In the genomic region with DNA sequence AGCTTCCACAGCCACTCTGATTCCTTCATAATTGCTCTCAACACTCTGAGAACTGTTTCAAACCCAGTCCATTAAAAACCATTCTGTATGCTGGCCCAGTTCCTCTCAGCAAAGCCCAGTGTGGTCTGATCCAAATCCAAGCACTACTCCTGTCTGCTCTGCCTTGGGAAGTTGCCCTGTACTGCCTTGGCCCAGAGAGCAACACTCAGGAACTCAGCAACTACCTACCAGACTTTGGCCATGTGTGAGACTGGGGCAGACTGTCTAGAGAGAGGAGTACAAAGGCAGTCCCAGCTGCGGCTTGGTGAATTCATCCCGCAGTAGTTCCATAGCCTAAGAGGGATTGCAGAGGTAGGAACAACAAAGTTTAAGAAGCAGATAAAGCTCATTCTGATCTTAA, we compare ENCODE assay signal across 15 cellular contexts.
DNase-seq lines count a peak whose midpoint lies in the region; ATAC-seq, FAIRE-seq and TF ChIP-seq lines count a peak whose summit lies in the region.
"Had no signal": no experiment of that assay in that cellular context is flagged by ENCODE, and none has a peak within 500 bp of the region (broad histone marks: within the 10 kb centered on the region; RNA-seq: fewer than 3 reads in every experiment).

No MANE protein-coding gene starts in this region.

- POLR2A ChIA-PET in Panc1 (lab: Charles Lee) = no interaction called here
- POLR2A ChIA-PET in naive thymus-derived CD4-positive, alpha-beta T cell (lab: Charles Lee) = no interaction called here

- no peaks in the 10 kb centered on the region for H3F3A ChIP-seq in GM23338 (replicated peaks; ENCODE audit: low read depth)

- no peaks in the 10 kb centered on the region for H4K20me1 ChIP-seq in GM23338 (replicated peaks; ENCODE audit: insufficient read depth)
- no peaks in the 10 kb centered on the region for H4K20me1 ChIP-seq in hepatocyte (ENCODE audit: insufficient read depth, poor library complexity, severe bottlenecking)

- H3K9me3 ChIP-seq in Panc1 (ENCODE audit: control insufficient read depth, insufficient read depth, low read depth, low read length) (no peaks in the 10 kb centered on the region), hepatocyte (ENCODE audit: low read depth) (no peaks in the 10 kb centered on the region)
- no peaks in the 10 kb centered on the region for H3K9me3 ChIP-seq in naive thymus-derived CD4-positive, alpha-beta T cell (ENCODE audit: control insufficient read depth in 2 of 3, low read length in 3 of 3)
- H3K9me3 ChIP-seq: BE2C had no signal

- H3K27me3 ChIP-seq in GM23338 (ENCODE audit: insufficient read depth) (no peaks in the 10 kb centered on the region), Panc1 (ENCODE audit: control insufficient read depth, insufficient read depth, low read length) (no peaks in the 10 kb centered on the region), hepatocyte (no peaks in the 10 kb centered on the region)
- H3K27me3 ChIP-seq in naive thymus-derived CD4-positive, alpha-beta T cell (ENCODE audit: control insufficient read depth in 2 of 2, insufficient read depth in 2 of 2, low read length in 2 of 2) = no peaks in the 10 kb centered on the region

- no peak for ATAC-seq in GM23338
- ATAC-seq in Panc1 = peak; percentile 63
- ATAC-seq in naive thymus-derived CD4-positive, alpha-beta T cell = peak; percentile 12
- ATAC-seq: SK-N-SH treated with all-trans-retinoic acid at 6 μM for 48 hours had no signal

- 100% methylated on average over 2 of the region's 2 CpGs for WGBS in hepatocyte (ENCODE audit: low lambda C conversion rate, missing lambda C conversion rate)

- CTCF ChIA-PET in Panc1 (lab: Charles Lee) = no interaction called here
- CTCF ChIA-PET in naive thymus-derived CD4-positive, alpha-beta T cell (lab: Charles Lee) = no interaction called here

- no peak for TF ChIP-seq CTCF in GM23338 (conservative IDR thresholded peaks at IDR 0.05; ENCODE audit: low read depth in 2 of 2)
- no peak for TF ChIP-seq CTCF in Panc1 (IDR thresholded peaks at IDR 0.05)
- no peak for TF ChIP-seq CTCF in hepatocyte (IDR thresholded peaks at IDR 0.05; ENCODE audit: poor library complexity)

- H3K27ac Mint-ChIP-seq in GM23338 = peak overlapping the region; percentile 4; the same call in 1 of the 2 replicates
- H3K27ac Mint-ChIP-seq in naive thymus-derived CD4-positive, alpha-beta T cell = peak overlapping the region in 1 of 9 donors; percentile 33

- H3K4me3 ChIP-seq in GM23338 (no peak overlapping the region), Panc1 (ENCODE audit: low read depth in 2 of 2, low read length in 2 of 2) (no peak overlapping the region), hepatocyte (no peak overlapping the region)
- no peak overlapping the region for H3K4me3 ChIP-seq in naive thymus-derived CD4-positive, alpha-beta T cell (ENCODE audit: low read length)

- no TSS peak for BruUV-seq in Panc1 (replicated peaks; lab: Mats Ljungman, UMichigan)

- H3K9me2 ChIP-seq in GM23338 (ENCODE audit: insufficient read depth) = no peaks in the 10 kb centered on the region
- no peaks in the 10 kb centered on the region for H3K9me2 ChIP-seq in hepatocyte (replicated peaks; ENCODE audit: insufficient read depth)

- no peak overlapping the region for H3K4me3 Mint-ChIP-seq in GM23338
- H3K4me3 Mint-ChIP-seq in naive thymus-derived CD4-positive, alpha-beta T cell = peak overlapping the region in 1 of 10 donors; percentile 2
- H3K4me3 Mint-ChIP-seq: CD8-positive, alpha-beta memory T cell had no signal

- DNase-seq in GM23338 (ENCODE audit: low spot score) (no peak), Panc1 (ENCODE audit: low read depth, low spot score) (no peak), urothelium cell line (ENCODE audit: low spot score) (no peak), OCI-M2 (lab: John Stamatoyannopoulos, UW; ENCODE audit: unreplicated experiment) (no peak), hepatocyte (ENCODE audit: low spot score) (no peak), NCI-H345 treated with DMSO at 0.1 percent for 48 hours (lab: John Stamatoyannopoulos, UW; ENCODE audit: unreplicated experiment) (no peak)
- no peak for DNase-seq in naive thymus-derived CD4-positive, alpha-beta T cell
- DNase-seq: BE2C; CD8-positive, alpha-beta memory T cell; HCEC 1CT; NCI-H1436 treated with DMSO at 0.1 percent for 48 hours; NCI-H2081 treated with DMSO at 0.1 percent for 48 hours; SHP77 had no signal

- intact Hi-C loops in Panc1 (cut with micrococcal nuclease; ENCODE audit: unreplicated experiment) = no loop called here
- intact Hi-C loops in naive thymus-derived CD4-positive, alpha-beta T cell (cut with micrococcal nuclease) = no loop called here

- in situ Hi-C loops in Panc1 (cut with HindIII; ENCODE audit: low pct_unique_long_range_greater_than_20kb, low sequenced_read_pairs) = no loop called here

- H3K4me2 ChIP-seq in GM23338 = no peak overlapping the region
- no peak overlapping the region for H3K4me2 ChIP-seq in hepatocyte

- H2AFZ ChIP-seq in GM23338 = no peak overlapping the region
- H2AFZ ChIP-seq in hepatocyte = no peak overlapping the region

- H3K4me1 Mint-ChIP-seq in GM23338 = peaks cover 7% of the 10 kb centered on the region
- H3K4me1 Mint-ChIP-seq in naive thymus-derived CD4-positive, alpha-beta T cell = peaks cover 0 to 9% (median 0%) of the 10 kb centered on the region in 7 donors

- no peaks in the 10 kb centered on the region for H3K4me1 ChIP-seq in GM23338 (ENCODE audit: insufficient read depth)
- peaks cover 2% of the 10 kb centered on the region for H3K4me1 ChIP-seq in Panc1 (ENCODE audit: control insufficient read depth, insufficient read depth, low read length)
- H3K4me1 ChIP-seq in naive thymus-derived CD4-positive, alpha-beta T cell (ENCODE audit: control insufficient read depth in 2 of 2, insufficient read depth in 2 of 2, low read length in 2 of 2) = no peaks in the 10 kb centered on the region
- no peaks in the 10 kb centered on the region for H3K4me1 ChIP-seq in hepatocyte (ENCODE audit: insufficient read depth)
- H3K4me1 ChIP-seq: BE2C had no signal

- H3K36me3 ChIP-seq in GM23338 (ENCODE audit: insufficient read depth) (no peaks in the 10 kb centered on the region), Panc1 (ENCODE audit: control insufficient read depth, insufficient read depth, low read length) (no peaks in the 10 kb centered on the region), hepatocyte (replicated peaks; ENCODE audit: insufficient read depth, low read depth) (no peaks in the 10 kb centered on the region)
- H3K36me3 ChIP-seq in naive thymus-derived CD4-positive, alpha-beta T cell (ENCODE audit: control insufficient read depth in 2 of 3, insufficient read depth in 3 of 3, low read length in 3 of 3) = no peaks in the 10 kb centered on the region
- H3K36me3 ChIP-seq: BE2C had no signal

- H3K36me3 Mint-ChIP-seq in GM23338 (ENCODE audit: low read depth) = no peaks in the 10 kb centered on the region
- H3K36me3 Mint-ChIP-seq in naive thymus-derived CD4-positive, alpha-beta T cell = no peaks in the 10 kb centered on the region
- H3K36me3 Mint-ChIP-seq: CD8-positive, alpha-beta memory T cell had no signal

- H3K27ac ChIP-seq in GM23338 (ENCODE audit: low read depth) (no peak overlapping the region), Panc1 (ENCODE audit: low read length) (no peak overlapping the region), hepatocyte (no peak overlapping the region)
- H3K27ac ChIP-seq in naive thymus-derived CD4-positive, alpha-beta T cell (ENCODE audit: low read depth, low read length) = no peak overlapping the region

- no peaks in the 10 kb centered on the region for H3K79me2 ChIP-seq in GM23338 (replicated peaks; ENCODE audit: insufficient read depth)
- no peaks in the 10 kb centered on the region for H3K79me2 ChIP-seq in hepatocyte

- H3K27me3 Mint-ChIP-seq in GM23338 (ENCODE audit: insufficient read depth, low read depth, poor library complexity) = peaks cover 5% of the 10 kb centered on the region
- H3K27me3 Mint-ChIP-seq in naive thymus-derived CD4-positive, alpha-beta T cell = peaks cover 0 to 18% (median 2%) of the 10 kb centered on the region in 5 donors

- H3K9me3 Mint-ChIP-seq in GM23338 = no peaks in the 10 kb centered on the region
- H3K9me3 Mint-ChIP-seq in naive thymus-derived CD4-positive, alpha-beta T cell = peaks cover 0 to 2% (median 0%) of the 10 kb centered on the region in 11 donors

- peak; percentile 58 for FAIRE-seq in urothelium cell line (lab: Jason Lieb, UNC)
- FAIRE-seq: HTR-8/SVneo had no signal

TF ChIP-seq in GM23338, 12 proteins besides CTCF, POLR2A, EP300 and RAD21 (continues in another document):
- no peak for TF ChIP-seq REST (IDR thresholded peaks at IDR 0.05; ENCODE audit: unreplicated experiment)
- no peak for TF ChIP-seq EZH2phosphoT487 (IDR thresholded peaks at IDR 0.05; ENCODE audit: unreplicated experiment)
- TF ChIP-seq STAT1 (IDR thresholded peaks at IDR 0.05; ENCODE audit: unreplicated experiment) = no peak
